21 cellular contexts compared by ENCODE assay signal in genomic region chr13:110497003-110497402, GRCh38.
A peak's percentile ranks its signal among the peaks of the same experiment; 100 is the strongest.
DNase-seq lines count a peak whose midpoint lies in the region; ATAC-seq, FAIRE-seq and TF ChIP-seq lines count a peak whose summit lies in the region.
"Had no signal": no experiment of that assay in that cellular context is flagged by ENCODE, and none has a peak within 500 bp of the region (broad histone marks: within the 10 kb centered on the region; RNA-seq: fewer than 3 reads in every experiment).

No MANE protein-coding gene starts in this region.

- no peak overlapping the region for H2AFZ ChIP-seq in HepG2 (ENCODE audit: low read length)
- H2AFZ ChIP-seq: GM23338 had no signal

- H3K36me3 Mint-ChIP-seq in natural killer cell: no peaks in the 10 kb centered on the region

- H3K4me3 ChIP-seq in liver (ENCODE audit: low read depth in 1 of 3, low read length in 3 of 3) (no peak overlapping the region), HepG2 (replicated peaks in 1 of 3; ENCODE audit: insufficient read depth in 1 of 3, low read depth in 2 of 3, low read length in 3 of 3) (no peak overlapping the region), right lobe of liver (no peak overlapping the region), gastrocnemius medialis (no peak overlapping the region), thyroid gland (replicated peaks in 1 of 3) (no peak overlapping the region)
- H3K4me3 ChIP-seq: A549, GM23338 had no signal

- FAIRE-seq in HepG2 (lab: Jason Lieb, UNC): no peak
- FAIRE-seq: A549, D721Med, H54, HTR-8/SVneo had no signal

- TF ChIP-seq CTCF in liver (IDR thresholded peaks at IDR 0.05; ENCODE audit: low read depth, low read length, missing input control) (no peak), HepG2 (CRISPR knock-in tag; IDR thresholded peaks at IDR 0.05) (no peak), right lobe of liver (IDR thresholded peaks at IDR 0.05) (no peak), gastrocnemius medialis (IDR thresholded peaks at IDR 0.05 in 4 of 5, conservative IDR thresholded peaks at IDR 0.05 in 1 of 5) (no peak), foreskin keratinocyte (conservative IDR thresholded peaks at IDR 0.05) (no peak), thyroid gland (IDR thresholded peaks at IDR 0.05) (no peak), natural killer cell (IDR thresholded peaks at IDR 0.05) (no peak)

- no peaks in the 10 kb centered on the region for H3K9me3 Mint-ChIP-seq in natural killer cell
- H3K9me3 Mint-ChIP-seq: CD4-positive, alpha-beta T cell had no signal

- intact Hi-C loops in HepG2 (cut with micrococcal nuclease; ENCODE audit: unreplicated experiment) (no loop called here), right lobe of liver (cut with DNase I) (no loop called here), gastrocnemius medialis (cut with DNase I; ENCODE audit: low total_unique reads) (loop anchor here (10.0 kb wide), 1 partner anchor 538 kb away; no protein-coding TSS in a partner anchor), thyroid gland (cut with DNase I) (no loop called here), natural killer cell (cut with micrococcal nuclease) (no loop called here)

- H3K9ac ChIP-seq in liver (ENCODE audit: low read depth in 1 of 2, low read length in 2 of 2) (no peak overlapping the region), HepG2 (ENCODE audit: insufficient read depth, low read depth, low read length) (no peak overlapping the region)

- no peak overlapping the region for H3K4me2 ChIP-seq in HepG2 (ENCODE audit: low read depth, low read length)
- H3K4me2 ChIP-seq: A549, GM23338 had no signal

- POLR2A ChIA-PET in HepG2 (lab: Yijun Ruan, JAX): no interaction called here

- DNase-seq in HepG2 (ENCODE audit: low spot score) (no peak), right lobe of liver (no peak), gastrocnemius medialis (no peak), foreskin keratinocyte (no peak), thyroid gland (no peak), natural killer cell (no peak)
- DNase-seq: AML-193; Caco-2; CD4-positive, alpha-beta T cell; DMS79; GDM1; HCEC 1CT had no signal

- no peak overlapping the region for H3K27ac Mint-ChIP-seq in natural killer cell
- H3K27ac Mint-ChIP-seq: CD4-positive, alpha-beta T cell; GM23338; IgD-negative memory B cell had no signal

- peaks cover 0 to 4% of the 10 kb centered on the region in 2 donors for H3K27me3 Mint-ChIP-seq in natural killer cell (ENCODE audit: low read depth in 2 of 2)

- no peak for TF ChIP-seq EP300 in HepG2 (IDR thresholded peaks at IDR 0.05; ENCODE audit: low read depth in 2 of 2, low read length in 2 of 2)
- no peak for TF ChIP-seq EP300 in HepG2 (CRISPR knock-in tag; IDR thresholded peaks at IDR 0.05; ENCODE audit: borderline replicate concordance)

- no peak overlapping the region for H3K4me3 Mint-ChIP-seq in natural killer cell
- H3K4me3 Mint-ChIP-seq: CD4-positive, alpha-beta T cell; GM23338; IgD-negative memory B cell had no signal

- H4K20me1 ChIP-seq in HepG2 (ENCODE audit: insufficient read depth, low read length): no peaks in the 10 kb centered on the region

- 53% methylated on average over 2 of the region's 2 CpGs for WGBS in liver
- no CpG with 5 or more reads among the region's 2 CpGs for WGBS in HepG2 (ENCODE audit: low lambda C conversion rate)
- whole genome bisulfite sequencing in right lobe of liver (ENCODE audit: insufficient coverage, low coverage, low lambda C conversion rate, missing lambda C conversion rate): no CpG with 5 or more reads among the region's 2 CpGs
- WGBS in thyroid gland, 2 donors: 89% methylated on average over 2 of the region's 2 CpGs; no CpG with 5 or more reads in 1 of the 2 donors

- no peak for TF ChIP-seq RAD21 in liver (IDR thresholded peaks at IDR 0.05)
- no peak for TF ChIP-seq RAD21 in HepG2 (CRISPR knock-in tag; IDR thresholded peaks at IDR 0.05)

- CTCF ChIA-PET in HepG2 (lab: Yijun Ruan, JAX; ENCODE audit: low intra/inter-chr PET ratio, low total read pairs): no interaction called here

- H3K4me1 Mint-ChIP-seq in natural killer cell: no peaks in the 10 kb centered on the region
- H3K4me1 Mint-ChIP-seq: GM23338, IgD-negative memory B cell had no signal

- no peaks in the 10 kb centered on the region for H3K79me2 ChIP-seq in HepG2 (ENCODE audit: insufficient read depth, low read length)

- H3K9me3 ChIP-seq in liver (ENCODE audit: control insufficient read depth in 4 of 4, low read length in 3 of 4): peaks cover 0 to 3% (median 0%) of the 10 kb centered on the region in 4 donors
- no peaks in the 10 kb centered on the region; the same call in 1 of the 2 replicates for H3K9me3 ChIP-seq in HepG2 (ENCODE audit: low read length)
- H3K9me3 ChIP-seq in right lobe of liver: no peaks in the 10 kb centered on the region
- H3K9me3 ChIP-seq in gastrocnemius medialis: no peaks in the 10 kb centered on the region
- H3K9me3 ChIP-seq in thyroid gland: no peaks in the 10 kb centered on the region
- H3K9me3 ChIP-seq: A549, Caco-2 had no signal

- peaks cover 0 to 3% (median 0%) of the 10 kb centered on the region in 4 donors for H3K36me3 ChIP-seq in liver (ENCODE audit: control insufficient read depth in 4 of 4, insufficient read depth in 3 of 4, low read depth in 1 of 4, low read length in 3 of 4)
- H3K36me3 ChIP-seq in HepG2 (replicated peaks in 1 of 2; ENCODE audit: control insufficient read depth in 1 of 2, insufficient read depth in 2 of 2, low read length in 2 of 2): no peaks in the 10 kb centered on the region
- H3K36me3 ChIP-seq in right lobe of liver: no peaks in the 10 kb centered on the region
- peaks cover 0 to 26% of the 10 kb centered on the region in 2 donors for H3K36me3 ChIP-seq in gastrocnemius medialis
- peaks cover 50 to 52% of the 10 kb centered on the region in 2 donors for H3K36me3 ChIP-seq in thyroid gland

- H3K27me3 ChIP-seq in liver (ENCODE audit: control insufficient read depth in 4 of 4, insufficient read depth in 4 of 4, low read length in 3 of 4): no peaks in the 10 kb centered on the region
- 0 out of 5 replicates have a peak, but pooled peaks cover 0 to 5% of the 10 kb centered on the region in 2 experiments for H3K27me3 ChIP-seq in HepG2 (ENCODE audit: control insufficient read depth in 1 of 2, insufficient read depth in 2 of 2, low read length in 2 of 2)
- no peaks in the 10 kb centered on the region for H3K27me3 ChIP-seq in right lobe of liver
- H3K27me3 ChIP-seq in gastrocnemius medialis: no peaks in the 10 kb centered on the region
- H3K27me3 ChIP-seq in foreskin keratinocyte: no peaks in the 10 kb centered on the region
- H3K27me3 ChIP-seq in thyroid gland: no peaks in the 10 kb centered on the region

- in situ Hi-C loops in HepG2 (cut with HindIII; ENCODE audit: extremely low pct_ligation_motif_present, low pct_unique_long_range_greater_than_20kb): no loop called here
- in situ Hi-C loops in gastrocnemius medialis (cut with MboI; ENCODE audit: low sequenced_read_pairs in 4 of 4): no loop called here

- peaks cover 0 to 8% (median 4%) of the 10 kb centered on the region in 4 donors for H3K4me1 ChIP-seq in liver (ENCODE audit: control insufficient read depth in 4 of 4, insufficient read depth in 4 of 4, low read length in 3 of 4)
- peaks cover 7% of the 10 kb centered on the region; the same call in 1 of the 2 replicates for H3K4me1 ChIP-seq in HepG2 (ENCODE audit: insufficient read depth, low read length)
- peaks cover 0 to 6% (median 0%) of the 10 kb centered on the region in 4 donors for H3K4me1 ChIP-seq in right lobe of liver
- H3K4me1 ChIP-seq in gastrocnemius medialis: peaks cover 5 to 10% of the 10 kb centered on the region in 2 donors
- no peaks in the 10 kb centered on the region for H3K4me1 ChIP-seq in foreskin keratinocyte
- no peaks in the 10 kb centered on the region for H3K4me1 ChIP-seq in thyroid gland
- H3K4me1 ChIP-seq: A549, Caco-2 had no signal

- ATAC-seq in HepG2 (no peak), right lobe of liver (peak; percentile 59 to 85 (median 64)), gastrocnemius medialis (no peak), foreskin keratinocyte (no peak), natural killer cell (no peak)
- ATAC-seq: A549, GM23338 had no signal

- TF ChIP-seq POLR2A in HepG2 (IDR thresholded peaks at IDR 0.05; ENCODE audit: insufficient read depth in 1 of 2, low read depth in 2 of 2, low read length in 2 of 2) (no peak), right lobe of liver (IDR thresholded peaks at IDR 0.05) (no peak), gastrocnemius medialis (IDR thresholded peaks at IDR 0.05) (no peak), thyroid gland (IDR thresholded peaks at IDR 0.05) (no peak)

- BruUV-seq in HepG2 (replicated peaks; lab: Mats Ljungman, UMichigan): no TSS peak

- H3K27ac ChIP-seq in liver (ENCODE audit: low read depth in 1 of 2, low read length in 2 of 2): no peak overlapping the region
- no peak overlapping the region for H3K27ac ChIP-seq in HepG2 (ENCODE audit: extremely low read length, insufficient read depth, low read length)
- no peak overlapping the region for H3K27ac ChIP-seq in right lobe of liver
- H3K27ac ChIP-seq in gastrocnemius medialis: peak overlapping the region; percentile 1 to 85 (median 54)
- no peak overlapping the region for H3K27ac ChIP-seq in foreskin keratinocyte
- H3K27ac ChIP-seq in thyroid gland: no peak overlapping the region
- H3K27ac ChIP-seq: 22Rv1, A549, C4-2B had no signal

TF ChIP-seq in liver, 16 proteins besides CTCF, POLR2A, EP300 and RAD21 (continues in another document):
- TF ChIP-seq FOXA1 (IDR thresholded peaks at IDR 0.05): no peak

TF ChIP-seq in HepG2, 621 proteins besides CTCF, POLR2A, EP300 and RAD21 (continues in another document):
- TF ChIP-seq GABPB1 (CRISPR knock-in tag; IDR thresholded peaks at IDR 0.05): no peak
- no peak for TF ChIP-seq ZNF605 (CRISPR knock-in tag; IDR thresholded peaks at IDR 0.05)
- no peak for TF ChIP-seq ZNF839 (CRISPR knock-in tag; IDR thresholded peaks at IDR 0.05; ENCODE audit: borderline replicate concordance)
- no peak for TF ChIP-seq TFAP4 (IDR thresholded peaks at IDR 0.05; ENCODE audit: borderline replicate concordance, low read depth)
- TF ChIP-seq SATB2 (CRISPR knock-in tag; IDR thresholded peaks at IDR 0.05): no peak
- TF ChIP-seq ZNF530 (CRISPR knock-in tag; IDR thresholded peaks at IDR 0.05; ENCODE audit: low read depth): no peak
- no peak for TF ChIP-seq HNRNPK (IDR thresholded peaks at IDR 0.05; ENCODE audit: low read depth, low read length, poor library complexity, severe bottlenecking)
- no peak for TF ChIP-seq RFXAP (CRISPR knock-in tag; IDR thresholded peaks at IDR 0.05; ENCODE audit: borderline replicate concordance)
- TF ChIP-seq ZNF891 (CRISPR knock-in tag; IDR thresholded peaks at IDR 0.05): no peak
- TF ChIP-seq FOXK2 (IDR thresholded peaks at IDR 0.05): no peak
- TF ChIP-seq ZNF7 (CRISPR knock-in tag; IDR thresholded peaks at IDR 0.05): no peak
- no peak for TF ChIP-seq ZBTB7B (CRISPR knock-in tag; IDR thresholded peaks at IDR 0.05)

Comparison
In these comparisons a context has a peak if more than half of its experiments do, and no peak if none do; other contexts are left out.
1. ATAC-seq: peak in right lobe of liver (4 of 4); none in HepG2 (single experiment), gastrocnemius medialis (0 of 2), foreskin keratinocyte (single experiment) and natural killer cell (0 of 3).
2. H3K27ac ChIP-seq: peak in gastrocnemius medialis (4 of 4); none in liver (0 of 2), HepG2 (single experiment), right lobe of liver (0 of 3), foreskin keratinocyte (single experiment) and thyroid gland (0 of 3).